ENCODE assay signal across 8 cellular contexts in the genomic region with DNA sequence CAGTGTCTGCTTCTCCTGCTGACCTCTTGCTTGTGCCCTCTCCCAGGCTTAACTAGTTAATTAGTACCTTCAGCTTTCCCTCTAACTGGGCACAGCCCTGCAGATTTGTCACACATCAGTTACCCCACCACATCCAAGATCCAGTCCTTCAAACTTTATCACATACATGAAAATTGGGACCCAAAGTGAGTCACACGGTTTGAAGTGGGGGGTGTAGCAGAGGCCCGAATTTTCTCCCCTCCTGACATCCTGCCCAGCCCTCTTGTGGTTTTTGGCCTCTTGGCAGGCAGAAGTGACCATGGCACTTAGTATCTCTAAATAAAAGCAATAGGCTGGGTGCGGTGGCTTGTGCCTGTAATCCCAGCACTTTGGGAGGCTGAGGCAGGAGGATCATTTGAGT.
DNase-seq lines count a peak whose midpoint lies in the region; ATAC-seq lines count a peak whose summit lies in the region.
"Had no signal": no experiment of that assay in that cellular context is flagged by ENCODE, and none has a peak within 500 bp of the region (broad histone marks: within the 10 kb centered on the region; RNA-seq: fewer than 3 reads in every experiment).

No MANE protein-coding gene starts in this region.

- DNase-seq in activated T-cell treated with anti-CD3 and anti-CD28 coated beads, Interleukin-2, amount 50 U/mL, for 24 hours: no peak
- DNase-seq in activated T-cell treated with anti-CD3 and anti-CD28 coated beads for 4 hours (no peak), RKO (ENCODE audit: low spot score) (no peak)
- DNase-seq: NCI-H1930 had no signal

- H3K4me1 Mint-ChIP-seq in activated T-cell treated with anti-CD3 and anti-CD28 coated beads, Interleukin-2, amount 50 U/mL, for 24 hours (ENCODE audit: low read depth): peaks cover 78% of the 10 kb centered on the region
- H3K4me1 Mint-ChIP-seq in activated naive CD8-positive, alpha-beta T cell (ENCODE audit: low read depth): peaks cover 73% of the 10 kb centered on the region

- H3K36me3 Mint-ChIP-seq in activated T-cell treated with anti-CD3 and anti-CD28 coated beads, Interleukin-2, amount 50 U/mL, for 24 hours (ENCODE audit: low read depth): peaks cover 85% of the 10 kb centered on the region
- peaks cover 7% of the 10 kb centered on the region for H3K36me3 Mint-ChIP-seq in activated naive CD8-positive, alpha-beta T cell

- H3K27ac ChIP-seq in skin epidermis: peak overlapping the region in 16 of 21 experiments; percentile 50 to 98 (median 64)

- no peaks in the 10 kb centered on the region for H3K27me3 Mint-ChIP-seq in activated T-cell treated with anti-CD3 and anti-CD28 coated beads, Interleukin-2, amount 50 U/mL, for 24 hours
- H3K27me3 Mint-ChIP-seq in activated naive CD8-positive, alpha-beta T cell: no peaks in the 10 kb centered on the region

- H3K4me3 ChIP-seq in skin epidermis: no peak overlapping the region

- peak overlapping the region; percentile 92 for H3K4me3 Mint-ChIP-seq in activated T-cell treated with anti-CD3 and anti-CD28 coated beads, Interleukin-2, amount 50 U/mL, for 24 hours
- H3K4me3 Mint-ChIP-seq in activated naive CD8-positive, alpha-beta T cell: peak overlapping the region; percentile 92
- H3K4me3 Mint-ChIP-seq: WTC11 had no signal

- no peaks in the 10 kb centered on the region for H3K9me3 Mint-ChIP-seq in activated T-cell treated with anti-CD3 and anti-CD28 coated beads, Interleukin-2, amount 50 U/mL, for 24 hours
- H3K9me3 Mint-ChIP-seq in activated naive CD8-positive, alpha-beta T cell (ENCODE audit: low read depth): no peaks in the 10 kb centered on the region
- H3K9me3 Mint-ChIP-seq: WTC11 had no signal

- H3K27ac Mint-ChIP-seq in activated T-cell treated with anti-CD3 and anti-CD28 coated beads, Interleukin-2, amount 50 U/mL, for 24 hours: peak overlapping the region; percentile 92
- peak overlapping the region; percentile 91 for H3K27ac Mint-ChIP-seq in activated naive CD8-positive, alpha-beta T cell
- H3K27ac Mint-ChIP-seq: WTC11 had no signal

- no peak for ATAC-seq in HG03108 (IDR thresholded peaks at IDR 0.05; ENCODE audit: unreplicated experiment)
- ATAC-seq: WTC11 had no signal
